Comparison of ENCODE assay signal across 15 cellular contexts in genomic region chr1:79695133-79695532, GRCh38.
DNase-seq lines count a peak whose midpoint lies in the region; ATAC-seq and TF ChIP-seq lines count a peak whose summit lies in the region.
"Had no signal": no experiment of that assay in that cellular context is flagged by ENCODE, and none has a peak within 500 bp of the region (broad histone marks: within the 10 kb centered on the region; RNA-seq: fewer than 3 reads in every experiment).

No MANE protein-coding gene starts in this region.

- H3K27ac ChIP-seq in uterus: no peak overlapping the region
- H3K27ac ChIP-seq: esophagus muscularis mucosa, HL-60, suprapubic skin had no signal

- ATAC-seq in GM18511 (IDR thresholded peaks at IDR 0.05; ENCODE audit: unreplicated experiment) (peak; percentile 92), GM21528 (IDR thresholded peaks at IDR 0.05; ENCODE audit: low FRiP score, unreplicated experiment) (peak; percentile 94), HG03095 (IDR thresholded peaks at IDR 0.05; ENCODE audit: unreplicated experiment) (peak; percentile 84), activated B cell treated with CpG ODN at 0.5 μM for 24 hours (ENCODE audit: low read depth) (peak; percentile 56)

- H3K4me1 ChIP-seq in uterus: no peaks in the 10 kb centered on the region
- H3K4me1 ChIP-seq: esophagus muscularis mucosa, suprapubic skin had no signal

- H3K27me3 ChIP-seq in uterus: no peaks in the 10 kb centered on the region
- H3K27me3 ChIP-seq: esophagus muscularis mucosa, suprapubic skin had no signal

- intact Hi-C loops in activated B cell treated with CpG ODN at 0.5 μM for 24 hours (cut with micrococcal nuclease) (no loop called here), uterus (cut with DNase I; ENCODE audit: low total_unique reads) (no loop called here)

- H3K9me3 ChIP-seq in uterus: no peaks in the 10 kb centered on the region
- H3K9me3 ChIP-seq: esophagus muscularis mucosa, suprapubic skin had no signal

- TF ChIP-seq POLR2A in uterus (IDR thresholded peaks at IDR 0.05): no peak

- POLR2A ChIA-PET in activated B cell treated with CpG ODN at 0.5 μM for 24 hours (lab: Charles Lee): no interaction called here

- H3K36me3 Mint-ChIP-seq in activated B cell treated with CpG ODN at 0.5 μM for 24 hours (ENCODE audit: low read depth): no peaks in the 10 kb centered on the region
- H3K36me3 Mint-ChIP-seq: brain had no signal

- peaks cover 5% of the 10 kb centered on the region for H3K4me1 Mint-ChIP-seq in activated B cell treated with CpG ODN at 0.5 μM for 24 hours

- no peak for TF ChIP-seq CTCF in activated B cell treated with CpG ODN at 0.5 μM for 24 hours (IDR thresholded peaks at IDR 0.05)
- TF ChIP-seq CTCF in uterus (IDR thresholded peaks at IDR 0.05): no peak

- CTCF ChIA-PET in activated B cell treated with CpG ODN at 0.5 μM for 24 hours (lab: Charles Lee): no interaction called here

- H3K4me3 Mint-ChIP-seq in activated B cell treated with CpG ODN at 0.5 μM for 24 hours: no peak overlapping the region
- H3K4me3 Mint-ChIP-seq: B cell, brain had no signal

- H3K4me3 ChIP-seq in uterus: no peak overlapping the region
- H3K4me3 ChIP-seq: esophagus muscularis mucosa, suprapubic skin had no signal

- peaks cover 4% of the 10 kb centered on the region for H3K9me3 Mint-ChIP-seq in activated B cell treated with CpG ODN at 0.5 μM for 24 hours

- no peaks in the 10 kb centered on the region for H3K36me3 ChIP-seq in uterus
- H3K36me3 ChIP-seq: esophagus muscularis mucosa, suprapubic skin had no signal

- no peaks in the 10 kb centered on the region for H3K27me3 Mint-ChIP-seq in activated B cell treated with CpG ODN at 0.5 μM for 24 hours
- H3K27me3 Mint-ChIP-seq: B cell had no signal

- DNase-seq in activated B cell treated with CpG ODN at 0.5 μM for 24 hours (no peak), uterus (no peak), cerebellar nuclear complex (lab: John Stamatoyannopoulos, UW) (no peak), NAMALWA (ENCODE audit: low spot score) (no peak), pons (ENCODE audit: low spot score) (no peak)
- DNase-seq: MV-4-11; stimulated activated CD4-positive, alpha-beta T cell treated with anti-CD3 and anti-CD28 coated beads, Interleukin-4, amount 100 ng/mL, for 1 hour had no signal

- peak overlapping the region; percentile 5 for H3K27ac Mint-ChIP-seq in activated B cell treated with CpG ODN at 0.5 μM for 24 hours
- H3K27ac Mint-ChIP-seq: B cell, brain had no signal
